Comparison of ENCODE assay signal across 8 cellular contexts in the genomic region with DNA sequence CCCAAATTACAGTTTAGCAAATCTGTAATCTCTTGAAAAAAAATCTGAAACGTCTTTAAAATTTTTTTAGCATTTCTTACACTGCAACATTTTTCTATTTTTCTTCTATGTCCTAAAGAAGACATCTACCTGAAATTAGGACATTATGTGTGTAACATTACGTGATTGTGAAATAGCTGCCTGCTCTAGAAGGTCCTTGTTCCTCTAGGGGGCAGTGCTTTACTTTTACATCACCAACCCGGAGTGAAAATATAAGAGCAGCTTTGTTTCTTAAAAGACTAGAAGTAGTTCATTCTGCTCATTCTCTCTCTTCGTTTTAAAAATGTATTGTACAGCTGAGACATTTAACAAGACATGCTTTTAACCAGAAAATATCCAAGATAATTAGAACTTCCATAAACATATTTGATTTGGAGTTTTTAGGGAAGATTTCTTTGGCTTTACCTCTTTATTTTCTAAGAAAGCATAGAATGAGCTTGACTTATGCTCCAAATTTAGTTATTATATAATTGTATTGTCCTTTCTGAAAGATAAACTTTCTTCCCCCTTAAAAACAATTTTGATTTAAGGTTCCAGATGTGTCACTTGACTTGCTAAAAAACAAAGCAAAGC. TPM values are rescaled to one million over a fixed set of nuclear protein-coding genes. Genes with fewer than 3 reads are reported as not detected.
DNase-seq lines count a peak whose midpoint lies in the region; ATAC-seq and TF ChIP-seq lines count a peak whose summit lies in the region.

No MANE protein-coding gene starts in this region.

- no peak overlapping the region for H3K4me3 ChIP-seq in WERI-Rb-1 (ENCODE audit: low read depth, low read length)

- H3K27ac ChIP-seq in WERI-Rb-1 (no peak overlapping the region), foreskin keratinocyte (no peak overlapping the region)

- H3K9me3 Mint-ChIP-seq in T-helper 2 cell treated with Interferon-gamma antibody and Interleukin-4, amounts not matched to agents 5 μg/mL and 100 μg/mL, for 36 hours: no peaks in the 10 kb centered on the region

- no peaks in the 10 kb centered on the region for H3K36me3 ChIP-seq in WERI-Rb-1

- TF ChIP-seq CTCF in WERI-Rb-1 (IDR thresholded peaks at IDR 0.05; ENCODE audit: low read depth, low read length): peak; percentile 62
- TF ChIP-seq CTCF in foreskin keratinocyte (conservative IDR thresholded peaks at IDR 0.05): peak; percentile 93

- no peaks in the 10 kb centered on the region for H3K27me3 ChIP-seq in WERI-Rb-1 (ENCODE audit: insufficient read depth, low read depth, severe bottlenecking)
- H3K27me3 ChIP-seq in foreskin keratinocyte: no peaks in the 10 kb centered on the region

- H3K27me3 Mint-ChIP-seq in T-helper 2 cell treated with Interferon-gamma antibody and Interleukin-4, amounts not matched to agents 5 μg/mL and 100 μg/mL, for 36 hours (ENCODE audit: low read depth): peaks cover 8% of the 10 kb centered on the region

- no peaks in the 10 kb centered on the region for H3K9me3 ChIP-seq in WERI-Rb-1 (ENCODE audit: severe bottlenecking)

- H3K4me1 Mint-ChIP-seq in T-helper 2 cell treated with Interferon-gamma antibody and Interleukin-4, amounts not matched to agents 5 μg/mL and 100 μg/mL, for 36 hours (ENCODE audit: low read depth): no peaks in the 10 kb centered on the region

- H3K4me3 Mint-ChIP-seq in T-helper 2 cell treated with Interferon-gamma antibody and Interleukin-4, amounts not matched to agents 5 μg/mL and 100 μg/mL, for 36 hours: no peak overlapping the region

- no peaks in the 10 kb centered on the region for H3K36me3 Mint-ChIP-seq in T-helper 2 cell treated with Interferon-gamma antibody and Interleukin-4, amounts not matched to agents 5 μg/mL and 100 μg/mL, for 36 hours (ENCODE audit: low read depth)

- ATAC-seq in GM19023 (IDR thresholded peaks at IDR 0.05; ENCODE audit: unreplicated experiment) (peak; percentile 87), HG03108 (IDR thresholded peaks at IDR 0.05; ENCODE audit: unreplicated experiment) (peak; percentile 72), foreskin keratinocyte (peak; percentile 74)

- DNase-seq in DMS 273 (lab: John Stamatoyannopoulos, UW; ENCODE audit: unreplicated experiment) (peak; percentile 83), NCI-H2107 treated with DMSO at 0.1 percent for 48 hours (lab: John Stamatoyannopoulos, UW; ENCODE audit: unreplicated experiment) (peak; percentile 44), WERI-Rb-1 (peak; percentile 37), foreskin keratinocyte (peak; percentile 34 to 64), non-pigmented ciliary epithelial cell (ENCODE audit: low read depth) (peak; percentile 65)
- no peak for DNase-seq in T-helper 2 cell treated with Interferon-gamma antibody and Interleukin-4, amounts not matched to agents 5 μg/mL and 100 μg/mL, for 36 hours (ENCODE audit: low spot score)

- H3K4me1 ChIP-seq in foreskin keratinocyte: no peaks in the 10 kb centered on the region

- H3K27ac Mint-ChIP-seq in T-helper 2 cell treated with Interferon-gamma antibody and Interleukin-4, amounts not matched to agents 5 μg/mL and 100 μg/mL, for 36 hours: no peak overlapping the region

RNA-seq across cellular contexts. Expression of a gene that starts 48.1 kb away (rescaled TPM):
- 21.6 and 24.8 TPM in 2 replicates for total RNA-seq in foreskin keratinocyte
- polyA plus RNA-seq in foreskin keratinocyte: 32.4 and 32.8 TPM in 2 replicates
